In the genomic region with DNA sequence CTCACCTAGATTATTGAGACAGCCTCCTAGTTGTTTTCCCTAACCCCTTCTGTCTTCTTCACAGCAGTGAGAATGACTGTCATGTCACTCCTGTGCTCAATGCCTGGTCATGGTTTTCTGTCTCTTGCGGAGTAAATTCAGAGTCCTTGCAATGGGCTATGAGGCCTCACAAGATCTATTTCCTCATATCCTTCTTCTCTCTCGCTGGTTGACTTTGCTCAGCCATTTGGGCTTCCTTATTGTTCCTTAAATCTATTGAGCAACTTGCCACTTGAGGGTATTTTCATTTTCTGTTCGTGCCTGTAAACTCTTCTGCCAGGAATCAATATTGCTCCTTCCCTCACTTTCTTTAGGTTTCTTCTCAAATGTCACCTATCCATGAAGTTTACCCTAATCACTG, we compare ENCODE assay signal across 1 cellular context.
TF ChIP-seq lines count a peak whose summit lies in the region.

No MANE protein-coding gene starts in this region.

TF ChIP-seq in HepG2, 621 proteins besides CTCF, POLR2A, EP300 and RAD21:
- no peak for TF ChIP-seq ZSCAN12 (CRISPR knock-in tag; IDR thresholded peaks at IDR 0.05)
- no peak for TF ChIP-seq SRF (IDR thresholded peaks at IDR 0.05; ENCODE audit: low read depth, low read length)
